8 cellular contexts compared by ENCODE assay signal in the genomic region with DNA sequence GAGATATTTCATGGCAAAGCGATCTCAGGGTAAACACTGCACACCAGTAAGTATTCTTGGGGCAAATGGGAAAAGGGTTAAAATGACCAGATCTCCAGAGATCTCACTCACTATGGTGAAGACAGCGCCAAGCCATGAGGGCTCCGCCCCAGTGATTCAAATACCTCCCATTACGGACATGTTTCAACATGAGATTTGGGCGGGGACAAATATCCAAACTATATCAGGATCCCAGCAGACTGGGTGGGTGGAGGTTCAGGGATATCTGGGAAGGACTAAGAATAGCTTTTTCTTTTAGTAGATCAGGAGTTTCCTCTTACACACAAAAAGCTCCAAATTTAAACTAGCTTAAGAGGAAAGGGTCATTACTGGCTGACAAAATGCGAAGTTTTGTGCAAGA.
"Had no signal": no experiment of that assay in that cellular context is flagged by ENCODE, and none has a peak within 500 bp of the region (broad histone marks: within the 10 kb centered on the region; RNA-seq: fewer than 3 reads in every experiment).

No MANE protein-coding gene starts in this region.

- H3K27ac Mint-ChIP-seq: GM23338, H9 had no signal

- H3K4me3 Mint-ChIP-seq: GM23338, H9 had no signal

- H3K9me3 Mint-ChIP-seq: GM23338, H9 had no signal

- FAIRE-seq: H1, H54, HTR-8/SVneo, K562 had no signal

- H3K4me3 ChIP-seq: GM23338, K562 had no signal

- ATAC-seq: GM23338, K562 had no signal

- DNase-seq: H9, HCEC 1CT, IMR-90 had no signal
